Comparison of ENCODE assay signal across 25 cellular contexts in the genomic region with DNA sequence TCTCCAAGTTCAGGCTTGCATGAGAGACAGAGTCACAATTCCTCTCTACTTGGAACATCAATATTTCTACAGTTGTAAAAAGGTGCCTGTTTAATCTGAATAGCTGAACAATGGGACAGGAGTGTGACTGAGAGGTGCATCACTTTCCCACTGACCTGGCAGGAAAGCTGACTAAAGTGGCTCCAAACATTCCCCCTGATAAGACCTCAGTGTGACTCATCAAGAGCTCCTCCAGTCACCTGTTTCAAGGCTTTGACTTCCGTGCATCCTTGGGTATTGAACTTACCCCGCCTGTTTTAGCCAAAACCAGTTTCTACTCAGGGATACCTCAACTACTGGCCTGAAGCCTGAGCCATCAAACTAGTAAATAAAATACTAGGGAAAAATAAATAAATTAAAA.
DNase-seq lines count a peak whose midpoint lies in the region; ATAC-seq, FAIRE-seq and TF ChIP-seq lines count a peak whose summit lies in the region.
"Had no signal": no experiment of that assay in that cellular context is flagged by ENCODE, and none has a peak within 500 bp of the region (broad histone marks: within the 10 kb centered on the region; RNA-seq: fewer than 3 reads in every experiment).

No MANE protein-coding gene starts in this region.

- H4K20me1 ChIP-seq in PC-3 (ENCODE audit: low read length): no peaks in the 10 kb centered on the region
- H4K20me1 ChIP-seq: BLaER1 treated with 17β-estradiol and CSF1 and Interleukin-3, amounts not matched to agents 10 nM and 100 nM had no signal

- DNase-seq in Calu3: peak; percentile 40
- peak; percentile 37 for DNase-seq in PC-3
- DNase-seq in islet precursor cell: peak; percentile 62
- DNase-seq in renal cortical epithelial cell (ENCODE audit: low read depth): peak; percentile 33
- DNase-seq in GM12892 (ENCODE audit: insufficient read length): no peak
- no peak for DNase-seq in NCI-H345 (lab: John Stamatoyannopoulos, UW)
- DNase-seq in head of caudate nucleus: no peak
- DNase-seq: 8988T; ACHN; AML-193; BE2C; CD4-positive, alpha-beta T cell; CD8-positive, alpha-beta memory T cell; DMS79; EL; GDM1; GOT3; HFFc6 had no signal

- no peaks in the 10 kb centered on the region for H3K4me1 ChIP-seq in PC-3 (ENCODE audit: insufficient read depth, low read length)
- H3K4me1 ChIP-seq: A549; BE2C; BLaER1 treated with 17β-estradiol and CSF1 and Interleukin-3, amounts not matched to agents 10 nM and 100 nM; HAP-1 had no signal

- TF ChIP-seq CTCF in Calu3 (IDR thresholded peaks at IDR 0.05; ENCODE audit: unreplicated experiment) (no peak), PC-3 (conservative IDR thresholded peaks at IDR 0.05; ENCODE audit: low read depth, low read length) (no peak)

- H3K4me3 ChIP-seq in PC-3 (ENCODE audit: low read length): no peak overlapping the region
- H3K4me3 ChIP-seq: A549; BLaER1 treated with 17β-estradiol and CSF1 and Interleukin-3, amounts not matched to agents 10 nM and 100 nM; GM12878; HAP-1 had no signal

- H3K79me2 ChIP-seq in PC-3 (ENCODE audit: low read length): no peaks in the 10 kb centered on the region

- peaks cover 19% of the 10 kb centered on the region for H3K4me1 Mint-ChIP-seq in Calu3 (ENCODE audit: low read depth, unreplicated experiment)
- H3K4me1 Mint-ChIP-seq: CD14-positive monocyte; CD8-positive, alpha-beta memory T cell had no signal

- no peaks in the 10 kb centered on the region for H3K36me3 ChIP-seq in PC-3 (ENCODE audit: low read depth, low read length)
- H3K36me3 ChIP-seq: BE2C; BLaER1 treated with 17β-estradiol and CSF1 and Interleukin-3, amounts not matched to agents 10 nM and 100 nM; HAP-1 had no signal

- CTCF ChIA-PET in Calu3 (lab: Charles Lee): interaction anchor here (0.5 to 1.2 kb wide), 3 partner anchors 30 to 454 kb away, joined by 4 to 6 read pairs (median 4); a partner anchor contains a TSS
- CTCF ChIA-PET in PC-3 (lab: Charles Lee): no interaction called here

- POLR2A ChIA-PET in PC-3 (lab: Charles Lee; ENCODE audit: unreplicated experiment): no interaction called here

- H3K36me3 Mint-ChIP-seq in Calu3 (ENCODE audit: insufficient read depth, unreplicated experiment): no peaks in the 10 kb centered on the region
- H3K36me3 Mint-ChIP-seq: CD14-positive monocyte; CD8-positive, alpha-beta memory T cell had no signal

- no peak overlapping the region for H3K4me3 Mint-ChIP-seq in Calu3 (ENCODE audit: low read depth, unreplicated experiment)
- H3K4me3 Mint-ChIP-seq: CD14-positive monocyte; CD4-positive, alpha-beta T cell; CD8-positive, alpha-beta memory T cell; HFFc6 had no signal

- H3K27me3 ChIP-seq in PC-3 (ENCODE audit: low read length): no peaks in the 10 kb centered on the region
- H3K27me3 ChIP-seq: BE2C; BLaER1 treated with 17β-estradiol and CSF1 and Interleukin-3, amounts not matched to agents 10 nM and 100 nM had no signal

- H3K4me2 ChIP-seq in PC-3 (ENCODE audit: low read length): no peak overlapping the region
- H3K4me2 ChIP-seq: A549; BLaER1 treated with 17β-estradiol and CSF1 and Interleukin-3, amounts not matched to agents 10 nM and 100 nM had no signal

- no peak for ATAC-seq in PC-3
- ATAC-seq: A549, GM12878 had no signal

- peaks cover 2% of the 10 kb centered on the region for H3K9me3 Mint-ChIP-seq in Calu3 (ENCODE audit: low read depth, unreplicated experiment)

- no peak overlapping the region for H3K27ac ChIP-seq in PC-3 (ENCODE audit: low read length)
- H3K27ac ChIP-seq: A549; BLaER1 treated with 17β-estradiol and CSF1 and Interleukin-3, amounts not matched to agents 10 nM and 100 nM had no signal

- no peak for FAIRE-seq in GM12892 (lab: Jason Lieb, UNC)
- FAIRE-seq: A549, GM12878, GM18507, H54 had no signal

- no peaks in the 10 kb centered on the region for H3K27me3 Mint-ChIP-seq in Calu3 (ENCODE audit: unreplicated experiment)
- H3K27me3 Mint-ChIP-seq: CD4-positive, alpha-beta T cell; CD8-positive, alpha-beta memory T cell had no signal

- H3K27ac Mint-ChIP-seq in Calu3 (ENCODE audit: unreplicated experiment): peak overlapping the region; percentile 73
- H3K27ac Mint-ChIP-seq: CD14-positive monocyte; CD4-positive, alpha-beta T cell; CD8-positive, alpha-beta memory T cell; HFFc6 had no signal

- H3K9ac ChIP-seq in PC-3 (ENCODE audit: low read length): no peak overlapping the region
- H3K9ac ChIP-seq: BLaER1 treated with 17β-estradiol and CSF1 and Interleukin-3, amounts not matched to agents 10 nM and 100 nM had no signal

- TF ChIP-seq POLR2A in GM12892 (IDR thresholded peaks at IDR 0.05; ENCODE audit: low read depth, low read length): no peak

- no peaks in the 10 kb centered on the region for H3K9me2 ChIP-seq in PC-3 (replicated peaks; ENCODE audit: low read length)

- H2AFZ ChIP-seq in PC-3 (ENCODE audit: low read length): no peak overlapping the region

- no peaks in the 10 kb centered on the region for H3F3A ChIP-seq in PC-3 (ENCODE audit: low read length, unreplicated experiment)

- no TSS peak for BruUV-seq in Calu3 (replicated peaks; lab: Mats Ljungman, UMichigan)
- no TSS peak for BruUV-seq in PC-3 (replicated peaks; lab: Mats Ljungman, UMichigan)

- intact Hi-C loops in Calu3 (cut with micrococcal nuclease; ENCODE audit: unreplicated experiment): no loop called here
- intact Hi-C loops in PC-3 (cut with micrococcal nuclease): no loop called here
- intact Hi-C loops in head of caudate nucleus (cut with DNase I): no loop called here

- peaks cover 5% of the 10 kb centered on the region; the same call in 1 of the 2 replicates for H3K9me3 ChIP-seq in PC-3 (ENCODE audit: low read length)
- H3K9me3 ChIP-seq: A549; BE2C; BLaER1 treated with 17β-estradiol and CSF1 and Interleukin-3, amounts not matched to agents 10 nM and 100 nM; HAP-1 had no signal

Comparison
In these comparisons a context has a peak if more than half of its experiments do, and no peak if none do; other contexts are left out.
1. DNase-seq: peak in Calu3 (single experiment), PC-3 (single experiment), islet precursor cell (single experiment) and renal cortical epithelial cell (single experiment); none in GM12892 (single experiment), NCI-H345 (single experiment) and head of caudate nucleus (0 of 42).